9 cellular contexts compared by ENCODE assay signal in genomic region chr7:129066290-129067131, GRCh38. TPM values are rescaled to one million over a fixed set of nuclear protein-coding genes. Genes with fewer than 3 reads are reported as not detected.
DNase-seq lines count a peak whose midpoint lies in the region; ATAC-seq and TF ChIP-seq lines count a peak whose summit lies in the region.
"Had no signal": no experiment of that assay in that cellular context is flagged by ENCODE, and none has a peak within 500 bp of the region (broad histone marks: within the 10 kb centered on the region; RNA-seq: fewer than 3 reads in every experiment).

No MANE protein-coding gene starts in this region.

- intact Hi-C loops in heart left ventricle (cut with DNase I) = no loop called here

- no peak for TF ChIP-seq CTCF in astrocyte of the spinal cord (IDR thresholded peaks at IDR 0.05; ENCODE audit: low read depth, low read length)
- no peak for TF ChIP-seq CTCF in kidney epithelial cell (IDR thresholded peaks at IDR 0.05; ENCODE audit: insufficient read depth, low read length, poor library complexity, severe bottlenecking)
- no peak for TF ChIP-seq CTCF in heart left ventricle (IDR thresholded peaks at IDR 0.05)

- H3K27ac ChIP-seq in HUES64 (ENCODE audit: low read depth, low read length) (peak overlapping the region; percentile 75), heart left ventricle (no peak overlapping the region)
- H3K27ac ChIP-seq: esophagus squamous epithelium had no signal

- no peak for TF ChIP-seq POLR2A in heart left ventricle (IDR thresholded peaks at IDR 0.05)

- H3K27me3 ChIP-seq in HUES64 (ENCODE audit: insufficient read depth, low read length) (no peaks in the 10 kb centered on the region), kidney epithelial cell (ENCODE audit: control insufficient read depth, insufficient read depth, low read length) (no peaks in the 10 kb centered on the region), heart left ventricle (peaks cover 0 to 28% (median 0%) of the 10 kb centered on the region in 9 donors)

- in situ Hi-C loops in astrocyte of the spinal cord (cut with HindIII; ENCODE audit: low sequenced_read_pairs) = no loop called here

- WGBS in HUES64 = 66% methylated on average over 11 of the region's 11 CpGs
- 74 to 79% (median 77%) methylated on average over 9 to 11 of the region's 11 CpGs for WGBS in heart left ventricle, 4 donors

- H3K4me1 ChIP-seq in HUES64 (ENCODE audit: insufficient read depth, low read length) = peaks cover 14% of the 10 kb centered on the region
- peaks cover 0 to 5% (median 0%) of the 10 kb centered on the region in 12 donors for H3K4me1 ChIP-seq in heart left ventricle
- H3K4me1 ChIP-seq: esophagus squamous epithelium had no signal

- H3K4me3 ChIP-seq in HUES64 (ENCODE audit: low read length) = 0 out of 2 replicates have a peak overlapping the region, but pooled peaks have one; percentile 23
- H3K4me3 ChIP-seq in astrocyte of the spinal cord (ENCODE audit: low read depth, low read length) = no peak overlapping the region
- H3K4me3 ChIP-seq in kidney epithelial cell (ENCODE audit: low read depth, low read length) = no peak overlapping the region
- no peak overlapping the region for H3K4me3 ChIP-seq in heart left ventricle
- H3K4me3 ChIP-seq: esophagus squamous epithelium had no signal

- peak overlapping the region; percentile 18 for H3K9ac ChIP-seq in HUES64 (ENCODE audit: low read depth, low read length)

- H3K36me3 ChIP-seq in HUES64 (ENCODE audit: insufficient read depth, low read length) = no peaks in the 10 kb centered on the region
- H3K36me3 ChIP-seq in kidney epithelial cell (ENCODE audit: control insufficient read depth, insufficient read depth, low read length) = no peaks in the 10 kb centered on the region
- H3K36me3 ChIP-seq in heart left ventricle = no peaks in the 10 kb centered on the region
- H3K36me3 ChIP-seq: esophagus squamous epithelium had no signal

- no peak for ATAC-seq in GM19324 (IDR thresholded peaks at IDR 0.05; ENCODE audit: low FRiP score, unreplicated experiment)
- no peak for ATAC-seq in heart left ventricle

- H3K9me3 ChIP-seq in HUES64 (ENCODE audit: insufficient read depth, low read depth, low read length) (peaks cover 5% of the 10 kb centered on the region), heart left ventricle (no peaks in the 10 kb centered on the region)
- H3K9me3 ChIP-seq: esophagus squamous epithelium had no signal

- DNase-seq in COLO829 (ENCODE audit: low spot score) (peak; percentile 96), astrocyte of the spinal cord (ENCODE audit: low read depth, low spot score) (peak; percentile 38), kidney epithelial cell (ENCODE audit: low read depth) (peak; percentile 56), NCI-H187 treated with DMSO at 0.1 percent for 48 hours (lab: John Stamatoyannopoulos, UW) (no peak), heart left ventricle (no peak), NCI-H446 treated with DMSO at 0.1 percent for 48 hours (lab: John Stamatoyannopoulos, UW) (no peak)
- DNase-seq: esophagus squamous epithelium had no signal

RNA-seq across cellular contexts. Expression of gene TNPO3, which starts 11.6 kb away (rescaled TPM):
- polyA plus RNA-seq in HUES64 (2013, experiment 1 of 2) = 66.3 TPM
- 65.7 TPM for polyA plus RNA-seq in HUES64 (2013, experiment 2 of 2)
- total RNA-seq in kidney epithelial cell = 49.6 and 50.8 TPM in 2 replicates
- total RNA-seq in heart left ventricle = 10 to 100 TPM; 25.3 to 42.4 (median 32.8) TPM
- 10 to 100 TPM; 11.0 to 31.1 TPM for polyA plus RNA-seq in heart left ventricle

Comparison
In these comparisons a context has a peak if more than half of its experiments do, and no peak if none do; other contexts are left out.
1. DNase-seq: peak in COLO829 (single experiment), astrocyte of the spinal cord (single experiment) and kidney epithelial cell (single experiment); none in NCI-H187 treated with DMSO at 0.1 percent for 48 hours (single experiment), heart left ventricle (0 of 5) and NCI-H446 treated with DMSO at 0.1 percent for 48 hours (single experiment).